Comparison of ENCODE assay signal across 8 cellular contexts in genomic region chr5:36241636-36242533, GRCh38. TPM values are rescaled to one million over a fixed set of nuclear protein-coding genes. Genes with fewer than 3 reads are reported as not detected.
DNase-seq lines count a peak whose midpoint lies in the region; ATAC-seq, FAIRE-seq and TF ChIP-seq lines count a peak whose summit lies in the region.

Gene NADK2, minus strand, starts transcription at chr5:36241925. Its CDS starts 127 bp downstream, at chr5:36241798.

- no peak for TF ChIP-seq POLR2A in GM12891 (IDR thresholded peaks at IDR 0.05; ENCODE audit: low read depth, low read length)
- TF ChIP-seq POLR2A in tibial nerve (IDR thresholded peaks at IDR 0.05), result peak; percentile 88 to 91

- TF ChIP-seq CTCF in cardiac muscle cell (IDR thresholded peaks at IDR 0.05; ENCODE audit: low read depth, low read length) (peak; percentile 64), parathyroid adenoma (IDR thresholded peaks at IDR 0.05) (peak; percentile 78), tibial nerve (IDR thresholded peaks at IDR 0.05) (peak; percentile 56 to 90 (median 75))

- no peaks in the 10 kb centered on the region for H3K27me3 ChIP-seq in adipocyte (replicated peaks; ENCODE audit: control insufficient read depth, insufficient read depth, low read length)
- no peaks in the 10 kb centered on the region for H3K27me3 ChIP-seq in cardiac muscle cell
- H3K27me3 ChIP-seq in parathyroid adenoma (ENCODE audit: control insufficient read depth, insufficient read depth, low read length), result no peaks in the 10 kb centered on the region
- no peaks in the 10 kb centered on the region for H3K27me3 ChIP-seq in tibial nerve

- peak; percentile 90 for ATAC-seq in HG02840 (IDR thresholded peaks at IDR 0.05; ENCODE audit: low FRiP score, unreplicated experiment)

- TF ChIP-seq EP300 in tibial nerve (IDR thresholded peaks at IDR 0.05), result peak; percentile 85 to 93

- WGBS in tibial nerve, 2 donors, result 0 to 1% methylated on average over 68 to 89 of the region's 99 CpGs

- H3K36me3 ChIP-seq in adipocyte (ENCODE audit: control insufficient read depth, insufficient read depth, low read length, severe bottlenecking), result no peaks in the 10 kb centered on the region
- H3K36me3 ChIP-seq in cardiac muscle cell, result no peaks in the 10 kb centered on the region
- H3K36me3 ChIP-seq in parathyroid adenoma (ENCODE audit: control insufficient read depth, insufficient read depth, low read length), result no peaks in the 10 kb centered on the region
- no peaks in the 10 kb centered on the region for H3K36me3 ChIP-seq in tibial nerve

- H3K9ac ChIP-seq in adipocyte (ENCODE audit: low read length), result peak within 1 kb of the TSS; percentile 96
- H3K9ac ChIP-seq in parathyroid adenoma, result peak within 1 kb of the TSS; percentile 85

- no peaks in the 10 kb centered on the region for H3K9me3 ChIP-seq in adipocyte (ENCODE audit: control insufficient read depth, low read length)
- no peaks in the 10 kb centered on the region for H3K9me3 ChIP-seq in cardiac muscle cell (ENCODE audit: low read depth)
- no peaks in the 10 kb centered on the region for H3K9me3 ChIP-seq in parathyroid adenoma (ENCODE audit: control insufficient read depth, low read length)
- H3K9me3 ChIP-seq in tibial nerve, result no peaks in the 10 kb centered on the region

- H3K4me1 ChIP-seq in adipocyte (ENCODE audit: control insufficient read depth, insufficient read depth, low read length) (peaks cover 27% of the 10 kb centered on the region), cardiac muscle cell (ENCODE audit: low read depth) (peaks cover 21% of the 10 kb centered on the region), parathyroid adenoma (peaks cover 12% of the 10 kb centered on the region), tibial nerve (peaks cover 0 to 46% (median 25%) of the 10 kb centered on the region in 4 donors)

- H3K27ac ChIP-seq in cardiac muscle cell (peak within 1 kb of the TSS; percentile 95), parathyroid adenoma (peak within 1 kb of the TSS; percentile 89), tibial nerve (peak within 1 kb of the TSS; percentile 99 to 100 (median 99))

- H2AFZ ChIP-seq in parathyroid adenoma, result peak within 1 kb of the TSS; percentile 96

- peak; percentile 88 for DNase-seq in GM12891 (ENCODE audit: insufficient read length, low spot score)
- peak; percentile 82 for DNase-seq in NCI-H1436 (lab: John Stamatoyannopoulos, UW)
- peak; percentile 91 for DNase-seq in T follicular helper cell (ENCODE audit: low read depth)
- peak; percentile 98 for DNase-seq in adipocyte (ENCODE audit: low read depth)
- DNase-seq in cardiac muscle cell (ENCODE audit: low read depth in 1 of 2, low spot score in 1 of 2), result peak; percentile 97 to 98
- peak; percentile 92 to 93 for DNase-seq in tibial nerve (ENCODE audit: low spot score in 2 of 2)

- H3K79me2 ChIP-seq in parathyroid adenoma, result no peaks in the 10 kb centered on the region

- H3K4me3 ChIP-seq in adipocyte (ENCODE audit: low read length), result peak within 1 kb of the TSS; percentile 93
- H3K4me3 ChIP-seq in cardiac muscle cell, result peak within 1 kb of the TSS; percentile 59
- H3K4me3 ChIP-seq in parathyroid adenoma (ENCODE audit: low read depth, low read length), result peak within 1 kb of the TSS; percentile 82
- H3K4me3 ChIP-seq in tibial nerve, result peak within 1 kb of the TSS; percentile 61 to 99 (median 94)

- peak; percentile 93 for FAIRE-seq in GM12891 (lab: Jason Lieb, UNC)

- H3K4me2 ChIP-seq in parathyroid adenoma (ENCODE audit: low read length), result peak within 1 kb of the TSS; percentile 76

TF ChIP-seq in GM12891, 5 proteins besides CTCF, POLR2A, EP300 and RAD21:
- TF ChIP-seq POLR2AphosphoS5 (IDR thresholded peaks at IDR 0.05; ENCODE audit: low read depth, low read length) (no peak), TAF1 (IDR thresholded peaks at IDR 0.05; ENCODE audit: low read depth, low read length) (0 out of 2 replicates have a peak, but pooled peaks have one; percentile 10), SPI1 (IDR thresholded peaks at IDR 0.05; ENCODE audit: low read depth, low read length) (no peak), PAX5 (IDR thresholded peaks at IDR 0.05; ENCODE audit: insufficient read depth, low read length, severe bottlenecking) (no peak), POU2F2 (IDR thresholded peaks at IDR 0.05; ENCODE audit: low read depth, low read length) (peak; percentile 85)
TF ChIP-seq in GM12891: peak in this region for 2.

RNA-seq across cellular contexts. Expression of gene NADK2, which starts in this region (rescaled TPM):
- polyA plus RNA-seq in GM12891 (2012; ENCODE audit: low read depth, missing spikeins), result 1.3 TPM
- 37.8 and 38.2 TPM in 2 replicates for total RNA-seq in cardiac muscle cell
- polyA plus RNA-seq in cardiac muscle cell, result 41.3 and 52.3 TPM in 2 replicates
- total RNA-seq in tibial nerve, result 10 to 100 TPM; 20.1 to 31.8 (median 21.6) TPM

Comparison
In these comparisons a context has a peak if more than half of its experiments do, and no peak if none do; other contexts are left out.
1. Peak in every context shown above with its lines: DNase-seq, ATAC-seq, H3K4me3 ChIP-seq and H3K27ac ChIP-seq.